8 cellular contexts compared by ENCODE assay signal in the genomic region with DNA sequence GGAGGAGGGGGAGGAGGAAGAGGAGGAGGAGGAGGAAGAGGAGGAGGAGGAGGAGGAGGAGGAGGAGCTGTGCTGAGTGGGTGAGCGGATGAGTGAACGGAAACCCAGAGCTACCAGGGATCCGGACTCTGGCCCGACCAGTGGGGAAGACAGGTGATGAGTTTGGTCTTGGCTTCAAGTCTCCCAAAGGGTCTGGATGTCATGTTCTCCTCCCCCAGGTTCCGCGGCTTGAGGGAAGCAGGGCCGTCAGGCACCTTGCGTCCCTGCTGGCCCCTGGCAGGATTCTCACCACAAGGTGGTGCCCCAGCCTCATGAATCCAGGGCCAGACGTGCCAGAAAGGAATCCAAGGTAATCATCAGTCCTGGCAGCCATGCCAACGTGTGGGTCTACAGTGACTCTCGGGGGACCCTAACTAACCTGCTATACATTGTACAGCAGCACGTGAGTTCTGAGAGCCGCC. TPM values are rescaled to one million over a fixed set of nuclear protein-coding genes. Genes with fewer than 3 reads are reported as not detected.
DNase-seq lines count a peak whose midpoint lies in the region; ATAC-seq, FAIRE-seq and TF ChIP-seq lines count a peak whose summit lies in the region.

No MANE protein-coding gene starts in this region.

- FAIRE-seq in GM12892 (lab: Jason Lieb, UNC), result no peak

- H3F3A ChIP-seq in smooth muscle cell (ENCODE audit: low read depth), result no peaks in the 10 kb centered on the region

- no peaks in the 10 kb centered on the region for H3K36me3 ChIP-seq in body of pancreas (replicated peaks in 1 of 2; ENCODE audit: insufficient read depth in 1 of 2, low read depth in 2 of 2)
- no peaks in the 10 kb centered on the region for H3K36me3 ChIP-seq in smooth muscle cell (ENCODE audit: low read depth)

- no peak overlapping the region for H3K27ac Mint-ChIP-seq in T-helper 17 cell

- H3K79me2 ChIP-seq in smooth muscle cell (ENCODE audit: low read depth), result no peaks in the 10 kb centered on the region

- ATAC-seq in T-helper 17 cell, result peak; percentile 68
- ATAC-seq in body of pancreas, result peak; percentile 90
- no peak for ATAC-seq in HG02642 (IDR thresholded peaks at IDR 0.05; ENCODE audit: poor library complexity, unreplicated experiment)

- H3K4me2 ChIP-seq in smooth muscle cell, result no peak overlapping the region

- H3K27ac ChIP-seq in body of pancreas (no peak overlapping the region), smooth muscle cell (ENCODE audit: low read depth) (no peak overlapping the region)

- H3K27me3 ChIP-seq in body of pancreas (no peaks in the 10 kb centered on the region), smooth muscle cell (ENCODE audit: low read depth) (no peaks in the 10 kb centered on the region)

- no peak for TF ChIP-seq POLR2A in GM12892 (IDR thresholded peaks at IDR 0.05; ENCODE audit: low read depth, low read length)
- no peak for TF ChIP-seq POLR2A in body of pancreas (IDR thresholded peaks at IDR 0.05)

- intact Hi-C loops in body of pancreas (cut with DNase I), result no loop called here

- H3K4me1 ChIP-seq in body of pancreas, result no peaks in the 10 kb centered on the region
- no peaks in the 10 kb centered on the region for H3K4me1 ChIP-seq in smooth muscle cell (ENCODE audit: low read depth)

- 13 to 31% methylated on average over 6 to 13 of the region's 13 CpGs for WGBS in body of pancreas, 2 donors
- 17% methylated on average over 9 of the region's 13 CpGs for WGBS in smooth muscle cell (ENCODE audit: low lambda C conversion rate)

- H3K4me3 ChIP-seq in body of pancreas (no peak overlapping the region), smooth muscle cell (no peak overlapping the region)

- no peaks in the 10 kb centered on the region for H3K9me3 ChIP-seq in T-helper 17 cell (ENCODE audit: control insufficient read depth, low read length, poor library complexity, severe bottlenecking)
- no peaks in the 10 kb centered on the region for H3K9me3 ChIP-seq in body of pancreas
- no peaks in the 10 kb centered on the region for H3K9me3 ChIP-seq in smooth muscle cell (replicated peaks; ENCODE audit: low read depth)

- peak; percentile 59 for DNase-seq in A172 (ENCODE audit: low spot score)
- DNase-seq in GM12892 (ENCODE audit: insufficient read length), result peak; percentile 34
- DNase-seq in NCI-H1105 (lab: John Stamatoyannopoulos, UW), result peak; percentile 48
- DNase-seq in T-helper 17 cell, result peak in 2 of 3 donors; percentile 42 to 45
- peak; percentile 77 to 85 (median 82) for DNase-seq in body of pancreas
- peak; percentile 76 for DNase-seq in iPS DF 4.7 (ENCODE audit: extremely low read depth, low spot score)
- DNase-seq in smooth muscle cell (lab: John Stamatoyannopoulos, UW; ENCODE audit: unreplicated experiment), result no peak

- TF ChIP-seq CTCF in body of pancreas (IDR thresholded peaks at IDR 0.05) (peak; percentile 37 to 93 (median 84)), smooth muscle cell (IDR thresholded peaks at IDR 0.05; ENCODE audit: borderline replicate concordance, insufficient read depth, poor library complexity, severe bottlenecking) (peak; percentile 61)

- no peaks in the 10 kb centered on the region for H3K4me1 Mint-ChIP-seq in T-helper 17 cell

- no peak overlapping the region for H3K9ac ChIP-seq in smooth muscle cell (ENCODE audit: low read depth)

- H3K27me3 Mint-ChIP-seq in T-helper 17 cell, result no peaks in the 10 kb centered on the region

- H2AFZ ChIP-seq in smooth muscle cell (ENCODE audit: low read depth), result no peak overlapping the region

- H3K36me3 Mint-ChIP-seq in T-helper 17 cell (ENCODE audit: low read depth), result no peaks in the 10 kb centered on the region

- H4K20me1 ChIP-seq in smooth muscle cell (ENCODE audit: low read depth), result no peaks in the 10 kb centered on the region

- H3K4me3 Mint-ChIP-seq in T-helper 17 cell, result no peak overlapping the region

RNA-seq across cellular contexts. Expression of gene ABAT, which starts 13.5 kb away (rescaled TPM):
- 0.05 and 0.36 TPM in 2 replicates for total RNA-seq in A172 (2014; rRNA removed; shearing (Covaris generic))
- polyA plus RNA-seq in GM12892 (2012; ENCODE audit: missing spikeins), result 3.3 TPM
- 1 to 10 TPM; 8.7 to 9.5 TPM for total RNA-seq in T-helper 17 cell
- 10 to 100 TPM; 27.0 to 40.2 TPM for total RNA-seq in body of pancreas
- total RNA-seq in smooth muscle cell, result 9.2 and 11.9 TPM in 2 replicates
- polyA plus RNA-seq in smooth muscle cell, result 10.6 and 11.3 TPM in 2 replicates

RNA-seq across cellular contexts. Expression of gene METTL22, which starts 39.4 kb away (rescaled TPM):
- total RNA-seq in A172 (2014; rRNA removed; shearing (Covaris generic)), result 28.1 and 32.5 TPM in 2 replicates
- polyA plus RNA-seq in GM12892 (2012; ENCODE audit: missing spikeins), result 18.0 TPM
- total RNA-seq in T-helper 17 cell, result 10 to 100 TPM; 23.9 to 30.2 TPM
- 10 to 100 TPM; 18.9 to 47.5 TPM for total RNA-seq in body of pancreas
- total RNA-seq in smooth muscle cell, result 19.2 and 21.2 TPM in 2 replicates
- polyA plus RNA-seq in smooth muscle cell, result 33.0 and 37.4 TPM in 2 replicates
